Comparison of ENCODE assay signal across 1 cellular context in genomic region chr16:57811340-57811739, GRCh38.
TF ChIP-seq lines count a peak whose summit lies in the region.

No MANE protein-coding gene starts in this region.

TF ChIP-seq in K562, 482 proteins besides CTCF, POLR2A, EP300 and RAD21:
- TF ChIP-seq TARDBP (IDR thresholded peaks at IDR 0.05) (0 out of 2 replicates have a peak, but pooled peaks have one; percentile 18), NFRKB (IDR thresholded peaks at IDR 0.05; ENCODE audit: low read depth) (0 out of 2 replicates have a peak, but pooled peaks have one; percentile 1), ZSCAN29 (IDR thresholded peaks at IDR 0.05) (0 out of 2 replicates have a peak, but pooled peaks have one; percentile 15), KDM1A (IDR thresholded peaks at IDR 0.05) (peak; percentile 40 to 48; a peak in 2 of 4 replicates), NFIC (IDR thresholded peaks at IDR 0.05) (peak; percentile 11; the same call in 1 of the 2 replicates), RCOR1 (IDR thresholded peaks at IDR 0.05; ENCODE audit: borderline replicate concordance in 1 of 2, low read depth in 2 of 2, low read length in 2 of 2) (peak in 1 of 2 experiments; percentile 43; a peak in 1 of 4 replicates), ZBTB33 (CRISPR knock-in tag; IDR thresholded peaks at IDR 0.05) (peak; percentile 72), BCOR (IDR thresholded peaks at IDR 0.05) (peak; percentile 65), ZNF121 (CRISPR knock-in tag; conservative IDR thresholded peaks at IDR 0.05) (peak; percentile 77; the same call in 1 of the 2 replicates), RBM25 (IDR thresholded peaks at IDR 0.05; ENCODE audit: low read depth, low read length, severe bottlenecking) (peak; percentile 50)
